Comparison of ENCODE assay signal across 24 cellular contexts in genomic region chr5:1720396-1721110, GRCh38.
"Had no signal": no experiment of that assay in that cellular context is flagged by ENCODE, and none has a peak within 500 bp of the region (broad histone marks: within the 10 kb centered on the region; RNA-seq: fewer than 3 reads in every experiment).

No MANE protein-coding gene starts in this region.

- H3K4me1 ChIP-seq: heart right ventricle, sigmoid colon, SJSA1, testis had no signal

- H3K4me2 ChIP-seq: smooth muscle cell had no signal

- DNase-seq: activated CD4-positive, alpha-beta T cell treated with anti-CD3 and anti-CD28 coated beads, Interleukin-2, amount 50 U/mL, for 4 hours; activated gamma-delta T cell treated with Interleukin-2 at 50 U/mL for 16 hours; activated T-cell treated with anti-CD3 and anti-CD28 coated beads, Interleukin-2, amount 50 U/mL, for 1 hour; caudate nucleus; erythroblast; foreskin fibroblast; heart right ventricle; nephron progenitor cell; nucleus accumbens; sigmoid colon; stimulated activated CD4-positive, alpha-beta T cell treated with anti-CD3 and anti-CD28 coated beads, Interleukin-15, amount 100 ng/mL, for 24 hours; stimulated activated naive CD4-positive, alpha-beta T cell; T-helper 1 cell; testis; trophoblast cell had no signal

- H3K27ac Mint-ChIP-seq: activated naive CD4-positive, alpha-beta T cell treated with anti-CD3 and anti-CD28 coated beads, Interleukin-2, amount 50 U/mL, for 24 hours; brain; mesothelial cell of epicardium; nephron progenitor cell had no signal

- H3K4me1 Mint-ChIP-seq: activated naive CD4-positive, alpha-beta T cell treated with anti-CD3 and anti-CD28 coated beads, Interleukin-2, amount 50 U/mL, for 24 hours; brain had no signal

- FAIRE-seq: colon, endometrium, keratinocyte, TTC549 had no signal

- H3K4me3 Mint-ChIP-seq: activated naive CD4-positive, alpha-beta T cell treated with anti-CD3 and anti-CD28 coated beads, Interleukin-2, amount 50 U/mL, for 24 hours; brain; mesothelial cell of epicardium; nephron progenitor cell had no signal

- H3K9me3 Mint-ChIP-seq: activated naive CD4-positive, alpha-beta T cell treated with anti-CD3 and anti-CD28 coated beads, Interleukin-2, amount 50 U/mL, for 24 hours had no signal

- H3K27me3 ChIP-seq: testis had no signal

- H3K27ac ChIP-seq: heart right ventricle, sigmoid colon, SJSA1, testis had no signal

- H3K36me3 Mint-ChIP-seq: brain had no signal

- H3K27me3 Mint-ChIP-seq: activated naive CD4-positive, alpha-beta T cell treated with anti-CD3 and anti-CD28 coated beads, Interleukin-2, amount 50 U/mL, for 24 hours; brain had no signal

- H3K9me3 ChIP-seq: testis had no signal
